ENCODE assay signal across 1 cellular context in genomic region chr1:20634065-20634593, GRCh38.
TF ChIP-seq lines count a peak whose summit lies in the region.

No MANE protein-coding gene starts in this region.

TF ChIP-seq in HepG2, 621 proteins besides CTCF, POLR2A, EP300 and RAD21:
- no peak for TF ChIP-seq JDP2 (CRISPR knock-in tag; IDR thresholded peaks at IDR 0.05; ENCODE audit: borderline replicate concordance)
- 0 out of 2 replicates have a peak, but pooled peaks have one; percentile 6 for TF ChIP-seq DRAP1 (CRISPR knock-in tag; IDR thresholded peaks at IDR 0.05)
- 0 out of 2 replicates have a peak, but pooled peaks have one; percentile 9 for TF ChIP-seq ZC3H13 (CRISPR knock-in tag; IDR thresholded peaks at IDR 0.05)
- TF ChIP-seq U2AF1 (optimal IDR thresholded peaks at IDR 0.05; ENCODE audit: low read depth, low read length): no peak
- TF ChIP-seq LCORL (IDR thresholded peaks at IDR 0.05): no peak
- 0 out of 2 replicates have a peak, but pooled peaks have one; percentile 26 for TF ChIP-seq LCORL (CRISPR knock-in tag; IDR thresholded peaks at IDR 0.05)
- TF ChIP-seq IRX3 (CRISPR knock-in tag; IDR thresholded peaks at IDR 0.05; ENCODE audit: borderline replicate concordance, low read depth): 0 out of 2 replicates have a peak, but pooled peaks have one; percentile 30
- TF ChIP-seq KDM5A (IDR thresholded peaks at IDR 0.05; ENCODE audit: borderline replicate concordance, low read length): peak; percentile 37; the same call in 1 of the 2 replicates
- no peak for TF ChIP-seq TP53 (CRISPR knock-in tag; conservative IDR thresholded peaks at IDR 0.05)
- no peak for TF ChIP-seq ZNF776 (CRISPR knock-in tag; IDR thresholded peaks at IDR 0.05)
- no peak for TF ChIP-seq ZNF451 (CRISPR knock-in tag; IDR thresholded peaks at IDR 0.05)
- TF ChIP-seq TAF1 (CRISPR knock-in tag; IDR thresholded peaks at IDR 0.05): 0 out of 2 replicates have a peak, but pooled peaks have one; percentile 0
